Comparison of ENCODE assay signal across 12 cellular contexts in the genomic region with DNA sequence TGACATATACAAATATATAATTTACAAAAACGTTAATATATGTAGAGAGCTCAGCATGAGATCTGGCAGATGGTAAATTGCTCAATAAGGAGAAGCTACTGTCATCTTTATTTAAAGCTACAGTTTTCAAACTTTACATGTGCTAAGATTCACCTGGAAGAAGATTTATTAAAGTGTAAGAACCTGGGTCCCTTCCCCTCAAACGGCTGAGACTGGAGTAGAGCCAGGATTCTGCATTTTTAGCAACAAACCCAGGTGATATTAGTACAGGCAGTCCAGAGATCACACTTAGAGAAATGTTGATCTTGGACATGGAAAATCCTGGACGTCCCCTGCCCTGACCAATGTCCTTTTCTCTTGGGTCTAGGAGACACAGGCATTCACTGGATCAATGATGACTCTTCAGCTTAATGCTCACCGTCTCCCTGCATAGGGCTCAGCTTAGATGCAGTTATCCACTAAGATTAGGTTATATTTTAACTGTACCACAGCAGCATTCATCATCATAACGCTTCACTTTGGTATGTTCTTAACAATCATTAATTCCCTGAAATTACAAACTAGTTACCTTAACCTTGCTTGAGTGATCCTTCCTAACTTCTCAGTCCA. TPM values are rescaled to one million over a fixed set of nuclear protein-coding genes. Genes with fewer than 3 reads are reported as not detected.
DNase-seq lines count a peak whose midpoint lies in the region; ATAC-seq, FAIRE-seq and TF ChIP-seq lines count a peak whose summit lies in the region.
"Had no signal": no experiment of that assay in that cellular context is flagged by ENCODE, and none has a peak within 500 bp of the region (broad histone marks: within the 10 kb centered on the region; RNA-seq: fewer than 3 reads in every experiment).

No MANE protein-coding gene starts in this region.

- peak in 1 of 2 experiments; percentile 28; a peak in 1 of 4 replicates for TF ChIP-seq EP300 in HepG2 (IDR thresholded peaks at IDR 0.05; ENCODE audit: low read depth in 2 of 2, low read length in 2 of 2)
- TF ChIP-seq EP300 in HepG2 (CRISPR knock-in tag; IDR thresholded peaks at IDR 0.05; ENCODE audit: borderline replicate concordance): no peak

- H3K4me1 ChIP-seq in HepG2 (ENCODE audit: insufficient read depth, low read length) (peaks cover 43% of the 10 kb centered on the region), uterus (no peaks in the 10 kb centered on the region), right atrium auricular region (peaks cover 0 to 12% of the 10 kb centered on the region in 2 donors)

- POLR2A ChIA-PET in HepG2 (lab: Yijun Ruan, JAX): interaction anchor here (0.6 to 3.0 kb wide), 11 partner anchors 13 to 163 kb away, joined by 3 to 27 read pairs (median 6); partner anchors contain the start of gene CDR2

- H3K4me3 Mint-ChIP-seq in activated naive CD4-positive, alpha-beta T cell treated with anti-CD3 and anti-CD28 coated beads for 36 hours: no peak overlapping the region
- H3K4me3 Mint-ChIP-seq in activated naive CD8-positive, alpha-beta T cell: peak overlapping the region; percentile 27
- H3K4me3 Mint-ChIP-seq: B cell had no signal

- H3K4me1 Mint-ChIP-seq in activated naive CD4-positive, alpha-beta T cell treated with anti-CD3 and anti-CD28 coated beads for 36 hours (ENCODE audit: low read depth): peaks cover 60% of the 10 kb centered on the region
- peaks cover 69% of the 10 kb centered on the region for H3K4me1 Mint-ChIP-seq in activated naive CD8-positive, alpha-beta T cell (ENCODE audit: low read depth)

- H3K27ac Mint-ChIP-seq in activated naive CD4-positive, alpha-beta T cell treated with anti-CD3 and anti-CD28 coated beads for 36 hours: peak overlapping the region; percentile 96
- H3K27ac Mint-ChIP-seq in activated naive CD8-positive, alpha-beta T cell: peak overlapping the region; percentile 95
- H3K27ac Mint-ChIP-seq: B cell had no signal

- H3K36me3 ChIP-seq in HepG2 (replicated peaks in 1 of 2; ENCODE audit: control insufficient read depth in 1 of 2, insufficient read depth in 2 of 2, low read length in 2 of 2) (peaks cover 19 to 66% of the 10 kb centered on the region in 2 experiments), uterus (no peaks in the 10 kb centered on the region), right atrium auricular region (peaks cover 9% of the 10 kb centered on the region)

- intact Hi-C loops in activated naive CD4-positive, alpha-beta T cell treated with anti-CD3 and anti-CD28 coated beads for 36 hours (cut with micrococcal nuclease): loop anchor here (1.0 to 5.0 kb wide), 3 partner anchors 17 to 162 kb away; partner anchors contain the start of gene CDR2
- intact Hi-C loops in HepG2 (cut with micrococcal nuclease; ENCODE audit: unreplicated experiment) (loop anchor here (2.0 kb wide), 1 partner anchor 17 kb away; no protein-coding TSS in a partner anchor), uterus (cut with DNase I; ENCODE audit: low total_unique reads) (no loop called here)

- no peaks in the 10 kb centered on the region for H3K27me3 Mint-ChIP-seq in activated naive CD4-positive, alpha-beta T cell treated with anti-CD3 and anti-CD28 coated beads for 36 hours (ENCODE audit: low read depth)
- no peaks in the 10 kb centered on the region for H3K27me3 Mint-ChIP-seq in activated naive CD8-positive, alpha-beta T cell
- H3K27me3 Mint-ChIP-seq: B cell had no signal

- H3K9me3 Mint-ChIP-seq in activated naive CD4-positive, alpha-beta T cell treated with anti-CD3 and anti-CD28 coated beads for 36 hours: no peaks in the 10 kb centered on the region
- H3K9me3 Mint-ChIP-seq in activated naive CD8-positive, alpha-beta T cell (ENCODE audit: low read depth): no peaks in the 10 kb centered on the region

- peak overlapping the region; percentile 57 for H3K27ac ChIP-seq in HepG2 (ENCODE audit: extremely low read length, insufficient read depth, low read length)
- H3K27ac ChIP-seq in uterus: peak overlapping the region; percentile 22 to 39
- H3K27ac ChIP-seq in right atrium auricular region: no peak overlapping the region

- BruUV-seq in HepG2 (replicated peaks; lab: Mats Ljungman, UMichigan): no TSS peak

- no peak overlapping the region for H3K9ac ChIP-seq in HepG2 (ENCODE audit: insufficient read depth, low read depth, low read length)

- H3K36me3 Mint-ChIP-seq in activated naive CD4-positive, alpha-beta T cell treated with anti-CD3 and anti-CD28 coated beads for 36 hours (ENCODE audit: low read depth): peaks cover 46% of the 10 kb centered on the region
- peaks cover 7% of the 10 kb centered on the region for H3K36me3 Mint-ChIP-seq in activated naive CD8-positive, alpha-beta T cell

- H2AFZ ChIP-seq in HepG2 (ENCODE audit: low read length): no peak overlapping the region

- CTCF ChIA-PET in activated naive CD4-positive, alpha-beta T cell treated with anti-CD3 and anti-CD28 coated beads for 36 hours (lab: Charles Lee): interaction anchor here (0.6 to 1.4 kb wide), 6 partner anchors 15 to 1533 kb away, joined by 3 read pairs; no protein-coding TSS in a partner anchor
- CTCF ChIA-PET in HepG2 (lab: Yijun Ruan, JAX; ENCODE audit: low intra/inter-chr PET ratio, low total read pairs): no interaction called here

- no peaks in the 10 kb centered on the region for H3K27me3 ChIP-seq in HepG2 (ENCODE audit: control insufficient read depth in 1 of 2, insufficient read depth in 2 of 2, low read length in 2 of 2)
- H3K27me3 ChIP-seq in uterus: no peaks in the 10 kb centered on the region
- H3K27me3 ChIP-seq in right atrium auricular region: no peaks in the 10 kb centered on the region
- H3K27me3 ChIP-seq: left lung had no signal

- H4K20me1 ChIP-seq in HepG2 (ENCODE audit: insufficient read depth, low read length): peaks cover 52% of the 10 kb centered on the region

- in situ Hi-C loops in HepG2 (cut with HindIII; ENCODE audit: extremely low pct_ligation_motif_present, low pct_unique_long_range_greater_than_20kb): no loop called here

- H3K9me3 ChIP-seq in HepG2 (ENCODE audit: low read length): no peaks in the 10 kb centered on the region
- H3K9me3 ChIP-seq in uterus: no peaks in the 10 kb centered on the region
- H3K9me3 ChIP-seq in right atrium auricular region: no peaks in the 10 kb centered on the region
- H3K9me3 ChIP-seq: left lung had no signal

- peak; percentile 91 for ATAC-seq in HepG2
- ATAC-seq in GM18867 (IDR thresholded peaks at IDR 0.05; ENCODE audit: unreplicated experiment): no peak
- ATAC-seq: Right ventricle myocardium inferior had no signal

- TF ChIP-seq CTCF in HepG2 (CRISPR knock-in tag; IDR thresholded peaks at IDR 0.05) (no peak), uterus (IDR thresholded peaks at IDR 0.05) (no peak), right atrium auricular region (IDR thresholded peaks at IDR 0.05) (no peak)

- no peak for TF ChIP-seq RAD21 in HepG2 (CRISPR knock-in tag; IDR thresholded peaks at IDR 0.05)

- TF ChIP-seq POLR2A in HepG2 (IDR thresholded peaks at IDR 0.05; ENCODE audit: insufficient read depth in 1 of 2, low read depth in 2 of 2, low read length in 2 of 2) (no peak), uterus (IDR thresholded peaks at IDR 0.05) (no peak)

- 6% methylated on average over 5 of the region's 5 CpGs for WGBS in HepG2 (ENCODE audit: low lambda C conversion rate)

- peak overlapping the region; percentile 59 for H3K4me2 ChIP-seq in HepG2 (ENCODE audit: low read depth, low read length)

- DNase-seq in activated naive CD4-positive, alpha-beta T cell treated with anti-CD3 and anti-CD28 coated beads for 36 hours: no peak
- DNase-seq in activated naive CD4-positive, alpha-beta T cell (lab: John Stamatoyannopoulos, UW): no peak
- DNase-seq in HepG2 (ENCODE audit: low spot score) (peak; percentile 78), uterus (no peak), NCI-H146 (lab: John Stamatoyannopoulos, UW) (no peak), right atrium auricular region (ENCODE audit: low spot score) (no peak)
- DNase-seq: left lung, NCI-H1436 treated with DMSO at 0.1 percent for 48 hours had no signal

- peaks cover 60% of the 10 kb centered on the region for H3K79me2 ChIP-seq in HepG2 (ENCODE audit: insufficient read depth, low read length)

- peak; percentile 55 for FAIRE-seq in HepG2 (lab: Jason Lieb, UNC)

- peak overlapping the region in 1 of 3 experiments; percentile 6; a peak in 1 of 6 replicates for H3K4me3 ChIP-seq in HepG2 (replicated peaks in 1 of 3; ENCODE audit: insufficient read depth in 1 of 3, low read depth in 2 of 3, low read length in 3 of 3)
- no peak overlapping the region for H3K4me3 ChIP-seq in uterus
- H3K4me3 ChIP-seq in right atrium auricular region: no peak overlapping the region
- H3K4me3 ChIP-seq: left lung had no signal

RNA-seq across cellular contexts. Expression of gene CDR2, which starts 20.4 kb away (rescaled TPM):
- total RNA-seq in activated naive CD4-positive, alpha-beta T cell treated with anti-CD3 and anti-CD28 coated beads for 36 hours: 10 to 100 TPM; 42.5 to 42.8 TPM
- total RNA-seq in HepG2 (2016; rRNA removed; fragmentation: Illumina TruSeq; extraction: Trizol) (59.0 and 76.7 TPM in 2 replicates), uterus (10 to 100 TPM; 12.1 to 55.7 (median 21.7) TPM), right atrium auricular region (10 to 100 TPM in 1 of 2 donors, 1 to 10 TPM in 1; 7.2 to 16.1 TPM)
- 20.7 and 23.8 TPM in 2 replicates for total RNA-seq in HepG2 (2016; cell fraction: cytosol; rRNA removed; fragmentation: Illumina TruSeq; extraction: Trizol; ENCODE audit: low read depth)
- 60.0 and 73.9 TPM in 2 replicates for total RNA-seq in HepG2 (2016; cell fraction: insoluble cytoplasmic fraction; rRNA removed; fragmentation: Illumina TruSeq; extraction: Trizol)
- total RNA-seq in HepG2 (2016; cell fraction: membrane; rRNA removed; fragmentation: Illumina TruSeq; extraction: Trizol): 44.0 and 46.8 TPM in 2 replicates
- total RNA-seq in HepG2 (2016; cell fraction: nucleus; rRNA removed; fragmentation: Illumina TruSeq; extraction: Trizol): 34.8 and 41.9 TPM in 2 replicates
- polyA plus RNA-seq in HepG2 (2011; rRNA removed): 67.5 and 78.9 TPM in 2 replicates
- 60.0 and 71.4 TPM in 2 replicates for polyA plus RNA-seq in HepG2 (2011; cell fraction: cytosol; rRNA removed)
- polyA plus RNA-seq in HepG2 (2011; cell fraction: nucleus; rRNA removed): 32.2 and 35.4 TPM in 2 replicates
- 42.9 and 53.6 TPM in 2 replicates for polyA plus RNA-seq in HepG2 (2012)
- polyA plus RNA-seq in HepG2 (2016; cell fraction: cytosol; fragmentation: Illumina TruSeq; extraction: Trizol; ENCODE audit: low read depth): 9.2 and 11.4 TPM in 2 replicates
- polyA plus RNA-seq in HepG2 (2016; cell fraction: insoluble cytoplasmic fraction; fragmentation: Illumina TruSeq; extraction: Trizol; ENCODE audit: low read depth): 89.8 and 91.4 TPM in 2 replicates
- 27.9 and 34.0 TPM in 2 replicates for polyA plus RNA-seq in HepG2 (2016; cell fraction: membrane; fragmentation: Illumina TruSeq; extraction: Trizol; ENCODE audit: low read depth)
- polyA plus RNA-seq in HepG2 (2016; cell fraction: nucleus; fragmentation: Illumina TruSeq; extraction: Trizol; ENCODE audit: insufficient read depth, low read depth): 73.8 and 74.1 TPM in 2 replicates
- 12.4 and 45.2 TPM in 2 replicates for polyA minus RNA-seq in HepG2 (2011; rRNA and poly(A)+ RNA removed; ENCODE audit: low replicate concordance)
- polyA minus RNA-seq in HepG2 (2011; cell fraction: cytosol; rRNA and poly(A)+ RNA removed): 55.0 and 56.7 TPM in 2 replicates
- 52.0 and 54.7 TPM in 2 replicates for polyA minus RNA-seq in HepG2 (2011; cell fraction: nucleus; rRNA and poly(A)+ RNA removed)

RNA-seq across cellular contexts. Expression of gene POLR3E, which starts 56.8 kb away (rescaled TPM):
- total RNA-seq in activated naive CD4-positive, alpha-beta T cell treated with anti-CD3 and anti-CD28 coated beads for 36 hours: 10 to 100 TPM; 72.9 to 74.7 TPM
- total RNA-seq in HepG2 (2016; rRNA removed; fragmentation: Illumina TruSeq; extraction: Trizol) (94.8 and 135 TPM in 2 replicates), uterus (100 to 1,000 TPM in 1 of 4 donors, 10 to 100 TPM in 3; 45.1 to 179 (median 64.5) TPM), right atrium auricular region (10 to 100 TPM; 30.3 to 31.1 TPM)
- total RNA-seq in HepG2 (2016; cell fraction: cytosol; rRNA removed; fragmentation: Illumina TruSeq; extraction: Trizol; ENCODE audit: low read depth): 40.5 and 40.7 TPM in 2 replicates
- 93.2 and 125 TPM in 2 replicates for total RNA-seq in HepG2 (2016; cell fraction: insoluble cytoplasmic fraction; rRNA removed; fragmentation: Illumina TruSeq; extraction: Trizol)
- 103 and 106 TPM in 2 replicates for total RNA-seq in HepG2 (2016; cell fraction: membrane; rRNA removed; fragmentation: Illumina TruSeq; extraction: Trizol)
- total RNA-seq in HepG2 (2016; cell fraction: nucleus; rRNA removed; fragmentation: Illumina TruSeq; extraction: Trizol): 115 and 134 TPM in 2 replicates
- polyA plus RNA-seq in HepG2 (2011; rRNA removed): 262 and 280 TPM in 2 replicates
- 132 and 169 TPM in 2 replicates for polyA plus RNA-seq in HepG2 (2011; cell fraction: cytosol; rRNA removed)
- polyA plus RNA-seq in HepG2 (2011; cell fraction: nucleus; rRNA removed): 753 and 830 TPM in 2 replicates
- polyA plus RNA-seq in HepG2 (2012): 105 and 114 TPM in 2 replicates
- polyA plus RNA-seq in HepG2 (2016; cell fraction: cytosol; fragmentation: Illumina TruSeq; extraction: Trizol; ENCODE audit: low read depth): 31.3 and 37.9 TPM in 2 replicates
- 94.5 and 105 TPM in 2 replicates for polyA plus RNA-seq in HepG2 (2016; cell fraction: insoluble cytoplasmic fraction; fragmentation: Illumina TruSeq; extraction: Trizol; ENCODE audit: low read depth)
- 62.4 and 65.8 TPM in 2 replicates for polyA plus RNA-seq in HepG2 (2016; cell fraction: membrane; fragmentation: Illumina TruSeq; extraction: Trizol; ENCODE audit: low read depth)
- 279 and 292 TPM in 2 replicates for polyA plus RNA-seq in HepG2 (2016; cell fraction: nucleus; fragmentation: Illumina TruSeq; extraction: Trizol; ENCODE audit: insufficient read depth, low read depth)
- polyA minus RNA-seq in HepG2 (2011; rRNA and poly(A)+ RNA removed; ENCODE audit: low replicate concordance): 472 and 743 TPM in 2 replicates
- polyA minus RNA-seq in HepG2 (2011; cell fraction: cytosol; rRNA and poly(A)+ RNA removed): 96.6 and 110 TPM in 2 replicates
- polyA minus RNA-seq in HepG2 (2011; cell fraction: nucleus; rRNA and poly(A)+ RNA removed): 279 and 332 TPM in 2 replicates

Comparison
In these comparisons a context has a peak if more than half of its experiments do, and no peak if none do; other contexts are left out.
1. H3K27ac ChIP-seq: peak in HepG2 (single experiment) and uterus (2 of 2); none in right atrium auricular region (0 of 2).